Comparison of ENCODE assay signal across 15 cellular contexts in the genomic region with DNA sequence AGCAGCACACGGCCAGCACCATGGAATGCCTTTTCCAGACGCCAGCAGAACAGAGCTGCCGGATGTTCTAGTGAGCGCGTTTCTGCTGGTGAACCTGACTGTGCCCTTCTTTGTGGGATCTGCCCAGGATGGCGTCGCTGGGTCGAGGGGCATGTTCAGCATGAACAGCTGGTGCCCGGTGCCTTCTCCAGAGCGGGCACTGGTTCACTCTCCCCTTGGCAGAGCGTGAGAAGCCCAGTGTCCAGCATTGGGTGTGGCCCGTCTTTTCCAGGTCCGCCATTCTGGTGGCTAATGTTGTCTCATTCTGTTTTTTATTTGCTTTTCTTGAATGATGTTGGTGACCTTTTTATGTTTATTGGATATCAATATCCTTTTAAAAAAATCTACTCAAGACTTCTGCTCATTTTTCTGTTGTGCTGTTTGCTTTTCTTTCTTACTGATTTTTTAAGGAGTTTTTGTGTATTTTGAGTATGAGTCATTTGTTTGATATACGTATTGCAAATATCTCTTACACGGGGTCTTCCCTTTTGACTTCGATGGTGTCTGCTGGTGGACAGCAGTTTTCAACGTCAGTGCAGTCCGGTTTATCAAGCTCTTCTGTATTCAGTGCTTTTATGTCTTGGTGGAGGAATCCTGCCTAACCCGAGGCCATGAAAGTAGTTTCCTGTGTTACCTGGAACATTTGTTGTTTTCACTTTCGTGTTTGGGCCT.
DNase-seq lines count a peak whose midpoint lies in the region; ATAC-seq and TF ChIP-seq lines count a peak whose summit lies in the region.
"Had no signal": no experiment of that assay in that cellular context is flagged by ENCODE, and none has a peak within 500 bp of the region (broad histone marks: within the 10 kb centered on the region; RNA-seq: fewer than 3 reads in every experiment).

No MANE protein-coding gene starts in this region.

- no peaks in the 10 kb centered on the region; the same call in 1 of the 2 replicates for H4K20me1 ChIP-seq in OCI-LY7 (ENCODE audit: insufficient read depth, low read length)

- CTCF ChIA-PET in OCI-LY7 (lab: Charles Lee; ENCODE audit: unreplicated experiment), result no interaction called here

- H3K27ac ChIP-seq in left ventricle myocardium inferior (replicated peaks) (peak overlapping the region; percentile 27), OCI-LY7 (ENCODE audit: low read depth, low read length, poor library complexity, severe bottlenecking) (no peak overlapping the region), lower lobe of right lung (peak overlapping the region; percentile 77), transverse colon (peak overlapping the region in 3 of 4 donors; percentile 16 to 35 (median 31))
- H3K27ac ChIP-seq: 22Rv1, GM23248 had no signal

- POLR2A ChIA-PET in OCI-LY7 (lab: Charles Lee), result no interaction called here

- no peak for TF ChIP-seq POLR2A in transverse colon (IDR thresholded peaks at IDR 0.05)

- H3K27me3 ChIP-seq in left ventricle myocardium inferior (ENCODE audit: low read depth) (no peaks in the 10 kb centered on the region), lower lobe of right lung (ENCODE audit: low read depth) (no peaks in the 10 kb centered on the region), transverse colon (no peaks in the 10 kb centered on the region)

- no peak for TF ChIP-seq EP300 in transverse colon (IDR thresholded peaks at IDR 0.05; ENCODE audit: low read depth)

- H3K9me3 ChIP-seq in left ventricle myocardium inferior (replicated peaks), result no peaks in the 10 kb centered on the region
- no peaks in the 10 kb centered on the region for H3K9me3 ChIP-seq in OCI-LY7 (ENCODE audit: low read length)
- no peaks in the 10 kb centered on the region for H3K9me3 ChIP-seq in lower lobe of right lung
- no peaks in the 10 kb centered on the region for H3K9me3 ChIP-seq in transverse colon
- H3K9me3 ChIP-seq: BE2C had no signal

- no peak overlapping the region for H3K4me2 ChIP-seq in OCI-LY7 (ENCODE audit: low read length)

- H3K36me3 ChIP-seq in left ventricle myocardium inferior (peaks cover 32% of the 10 kb centered on the region), OCI-LY7 (ENCODE audit: insufficient read depth, low read length) (no peaks in the 10 kb centered on the region), lower lobe of right lung (peaks cover 16% of the 10 kb centered on the region), transverse colon (no peaks in the 10 kb centered on the region)
- H3K36me3 ChIP-seq: BE2C had no signal

- no peak for ATAC-seq in Right ventricle myocardium inferior
- ATAC-seq in lower lobe of right lung, result peak in 1 of 2 donors; percentile 38
- ATAC-seq in GM19397 (IDR thresholded peaks at IDR 0.05; ENCODE audit: unreplicated experiment), result no peak
- ATAC-seq: HCT116 had no signal

- DNase-seq in left ventricle myocardium inferior, result no peak
- DNase-seq in Right ventricle myocardium inferior (ENCODE audit: missing footprints), result no peak
- no peak for DNase-seq in OCI-LY7 (ENCODE audit: low spot score)
- no peak for DNase-seq in lower lobe of right lung
- DNase-seq in transverse colon, result no peak
- DNase-seq in SKM-1 (lab: John Stamatoyannopoulos, UW; ENCODE audit: unreplicated experiment), result no peak
- DNase-seq in cerebellum (ENCODE audit: low spot score), result no peak
- DNase-seq: BE2C; CD8-positive, alpha-beta memory T cell; GM23248; NCI-H446; NCI-H82 had no signal

- TF ChIP-seq CTCF in left ventricle myocardium inferior (IDR thresholded peaks at IDR 0.05; ENCODE audit: borderline replicate concordance) (no peak), OCI-LY7 (conservative IDR thresholded peaks at IDR 0.05; ENCODE audit: low read length) (no peak), lower lobe of right lung (IDR thresholded peaks at IDR 0.05) (no peak), transverse colon (IDR thresholded peaks at IDR 0.05) (no peak)

- H3K9me2 ChIP-seq in OCI-LY7 (ENCODE audit: insufficient read depth, low read length), result no peaks in the 10 kb centered on the region

- no peaks in the 10 kb centered on the region for H3K79me2 ChIP-seq in OCI-LY7 (ENCODE audit: insufficient read depth, low read depth, low read length)

- in situ Hi-C loops in transverse colon (cut with MboI; ENCODE audit: low pct_ligation_motif_present in 1 of 4, low pct_unique_long_range_greater_than_20kb in 1 of 4, low sequenced_read_pairs in 3 of 4), result no loop called here

- H2AFZ ChIP-seq in OCI-LY7 (ENCODE audit: low read length), result no peak overlapping the region
- H2AFZ ChIP-seq: GM23248 had no signal

- intact Hi-C loops in left ventricle myocardium inferior (cut with micrococcal nuclease), result no loop called here
- intact Hi-C loops in Right ventricle myocardium inferior (cut with DNase I), result no loop called here
- intact Hi-C loops in OCI-LY7 (cut with micrococcal nuclease; ENCODE audit: unreplicated experiment), result no loop called here
- intact Hi-C loops in lower lobe of right lung (cut with DNase I), result no loop called here
- intact Hi-C loops in transverse colon (cut with DNase I; ENCODE audit: low total_unique reads), result no loop called here

- 52 to 79% methylated on average over 8 to 20 of the region's 20 CpGs for WGBS in transverse colon (ENCODE audit: low coverage in 1 of 2), 2 donors

- H3K4me1 ChIP-seq in left ventricle myocardium inferior (peaks cover 4% of the 10 kb centered on the region), OCI-LY7 (ENCODE audit: insufficient read depth, low read length, poor library complexity, severe bottlenecking) (peaks cover 24% of the 10 kb centered on the region), lower lobe of right lung (peaks cover 18% of the 10 kb centered on the region), transverse colon (peaks cover 0 to 6% (median 3%) of the 10 kb centered on the region in 4 donors)
- H3K4me1 ChIP-seq: BE2C had no signal

- BruUV-seq in OCI-LY7 (replicated peaks; lab: Mats Ljungman, UMichigan), result TSS peak; percentile 46

- H3K4me3 ChIP-seq in left ventricle myocardium inferior (no peak overlapping the region), OCI-LY7 (ENCODE audit: low read depth, low read length, poor library complexity, severe bottlenecking) (no peak overlapping the region), lower lobe of right lung (peak overlapping the region; percentile 30), transverse colon (no peak overlapping the region)
- H3K4me3 ChIP-seq: GM23248 had no signal
